ENCODE assay signal across 9 cellular contexts in genomic region chr2:179991344-179991743, GRCh38. TPM values are rescaled to one million over a fixed set of nuclear protein-coding genes. Genes with fewer than 3 reads are reported as not detected.
A peak's percentile ranks its signal among the peaks of the same experiment; 100 is the strongest.
DNase-seq lines count a peak whose midpoint lies in the region; ATAC-seq and TF ChIP-seq lines count a peak whose summit lies in the region.
"Had no signal": no experiment of that assay in that cellular context is flagged by ENCODE, and none has a peak within 500 bp of the region (broad histone marks: within the 10 kb centered on the region; RNA-seq: fewer than 3 reads in every experiment).

No MANE protein-coding gene starts in this region.

- H3K9me3 Mint-ChIP-seq in activated T-helper 1 cell treated with anti-CD3 and anti-CD28 coated beads, Interleukin-12 subunit alpha, Interleukin-12 subunit beta, Interleukin-2, Interleukin-4 antibody, amounts not matched to agents 30 ng/mL and 10 ng/mL and 1 ng/mL, durations not matched to agents 14 hours and 24 hours and 36 hours: no peaks in the 10 kb centered on the region

- no peak overlapping the region for H3K56ac ChIP-seq in IMR-90 (ENCODE audit: extremely low read depth, insufficient read depth, low read length)

- H4K91ac ChIP-seq in IMR-90 (ENCODE audit: insufficient read depth, low read depth, low read length): no peak overlapping the region

- no peaks in the 10 kb centered on the region for H3K27me3 ChIP-seq in IMR-90 (ENCODE audit: control insufficient read depth, insufficient read depth, low read length)
- no peaks in the 10 kb centered on the region for H3K27me3 ChIP-seq in brain microvascular endothelial cell (replicated peaks)
- H3K27me3 ChIP-seq in ovary: no peaks in the 10 kb centered on the region
- no peaks in the 10 kb centered on the region for H3K27me3 ChIP-seq in testis

- no peak overlapping the region for H3K27ac Mint-ChIP-seq in activated T-helper 1 cell treated with anti-CD3 and anti-CD28 coated beads, Interleukin-12 subunit alpha, Interleukin-12 subunit beta, Interleukin-2, Interleukin-4 antibody, amounts not matched to agents 30 ng/mL and 10 ng/mL and 1 ng/mL, durations not matched to agents 14 hours and 24 hours and 36 hours

- H3K4me1 ChIP-seq in IMR-90 (ENCODE audit: control insufficient read depth, insufficient read depth, low read length) (no peaks in the 10 kb centered on the region), ovary (ENCODE audit: insufficient read depth) (no peaks in the 10 kb centered on the region), testis (peaks cover 7% of the 10 kb centered on the region)

- no peak overlapping the region for H3K9ac ChIP-seq in IMR-90 (ENCODE audit: low read depth, low read length)

- intact Hi-C loops in IMR-90 (cut with micrococcal nuclease): no loop called here
- intact Hi-C loops in ovary (cut with DNase I): no loop called here
- intact Hi-C loops in activated T-helper 1 cell treated with anti-CD3 and anti-CD28 coated beads, Interleukin-12 subunit alpha, Interleukin-12 subunit beta, Interleukin-2, Interleukin-4 antibody, amounts not matched to agents 30 ng/mL and 10 ng/mL and 1 ng/mL, durations not matched to agents 14 hours and 24 hours and 36 hours (cut with micrococcal nuclease): no loop called here
- intact Hi-C loops in testis (cut with DNase I; ENCODE audit: low total_unique reads): no loop called here
- intact Hi-C loops in left colon (cut with DNase I, micrococcal nuclease): no loop called here

- H3K18ac ChIP-seq in IMR-90 (ENCODE audit: low read depth, low read length): no peak overlapping the region

- CTCF ChIA-PET in GM10248 (lab: Yijun Ruan, JAX): interaction anchor here (0.8 to 1.6 kb wide), 6 partner anchors 9 to 44 kb away, joined by 3 to 5 read pairs (median 4); no protein-coding TSS in a partner anchor
- CTCF ChIA-PET in IMR-90 (lab: Yijun Ruan, JAX): no interaction called here

- no peak overlapping the region for H4K5ac ChIP-seq in IMR-90 (ENCODE audit: low read depth, low read length)

- H3K4ac ChIP-seq in IMR-90 (ENCODE audit: low read depth, low read length): no peak overlapping the region

- H2AK5ac ChIP-seq in IMR-90 (ENCODE audit: low read depth, low read length): no peak overlapping the region

- BruUV-seq in IMR-90 (replicated peaks; lab: Mats Ljungman, UMichigan): no TSS peak

- H3K27me3 Mint-ChIP-seq in activated T-helper 1 cell treated with anti-CD3 and anti-CD28 coated beads, Interleukin-12 subunit alpha, Interleukin-12 subunit beta, Interleukin-2, Interleukin-4 antibody, amounts not matched to agents 30 ng/mL and 10 ng/mL and 1 ng/mL, durations not matched to agents 14 hours and 24 hours and 36 hours (ENCODE audit: insufficient read depth): no peaks in the 10 kb centered on the region

- peaks cover 20 to 22% of the 10 kb centered on the region in 2 experiments for H3K79me1 ChIP-seq in IMR-90 (ENCODE audit: low read depth in 1 of 2, low read length in 2 of 2)

- no peak overlapping the region for H3K14ac ChIP-seq in IMR-90 (replicated peaks; ENCODE audit: low read depth, low read length)

- TF ChIP-seq CTCF in AG10803 (conservative IDR thresholded peaks at IDR 0.05; ENCODE audit: low read length) (peak; percentile 37), GM10248 (IDR thresholded peaks at IDR 0.05; ENCODE audit: control extremely low read depth, extremely low read depth, low read depth, missing control alignments) (peak; percentile 20), IMR-90 (conservative IDR thresholded peaks at IDR 0.05; ENCODE audit: low read depth, low read length) (peak; percentile 13; the same call in 1 of the 2 replicates), brain microvascular endothelial cell (IDR thresholded peaks at IDR 0.05; ENCODE audit: low read depth, low read length, missing control alignments) (peak; percentile 54), ovary (IDR thresholded peaks at IDR 0.05) (no peak), testis (IDR thresholded peaks at IDR 0.05) (no peak)

- TF ChIP-seq EP300 in ovary (IDR thresholded peaks at IDR 0.05): no peak

- 0 out of 2 replicates have a peak, but pooled peaks have one; percentile 4 for TF ChIP-seq RAD21 in IMR-90 (IDR thresholded peaks at IDR 0.05; ENCODE audit: low read length)

- TF ChIP-seq POLR2A in IMR-90 (IDR thresholded peaks at IDR 0.05; ENCODE audit: low read depth, low read length): no peak
- TF ChIP-seq POLR2A in ovary (IDR thresholded peaks at IDR 0.05): no peak
- no peak for TF ChIP-seq POLR2A in testis (IDR thresholded peaks at IDR 0.05)

- H3K4me3 ChIP-seq in AG10803 (ENCODE audit: low read length) (no peak overlapping the region), IMR-90 (ENCODE audit: insufficient read depth, low read depth, low read length) (no peak overlapping the region), brain microvascular endothelial cell (ENCODE audit: low read depth, low read length) (no peak overlapping the region), ovary (no peak overlapping the region), testis (no peak overlapping the region)

- H2AK9ac ChIP-seq in IMR-90 (replicated peaks; ENCODE audit: low read depth, low read length, poor library complexity): no peak overlapping the region

- no peak overlapping the region for H2BK15ac ChIP-seq in IMR-90 (ENCODE audit: low read depth, low read length)

- no peak overlapping the region for H3K4me3 Mint-ChIP-seq in activated T-helper 1 cell treated with anti-CD3 and anti-CD28 coated beads, Interleukin-12 subunit alpha, Interleukin-12 subunit beta, Interleukin-2, Interleukin-4 antibody, amounts not matched to agents 30 ng/mL and 10 ng/mL and 1 ng/mL, durations not matched to agents 14 hours and 24 hours and 36 hours

- H4K8ac ChIP-seq in IMR-90 (ENCODE audit: low read depth in 2 of 2, low read length in 2 of 2): no peak overlapping the region

- no peak overlapping the region for H2AFZ ChIP-seq in IMR-90 (replicated peaks; ENCODE audit: low read length, poor library complexity)

- H2BK20ac ChIP-seq in IMR-90 (ENCODE audit: low read depth, low read length): no peak overlapping the region

- no peak overlapping the region for H2BK5ac ChIP-seq in IMR-90 (ENCODE audit: low read depth, low read length, poor library complexity, severe bottlenecking)

- dilution Hi-C loops in IMR-90 (cut with HindIII; ENCODE audit: low sequenced_read_pairs, unreplicated experiment): no loop called here

- H3K27ac ChIP-seq in IMR-90 (ENCODE audit: insufficient read depth, low read length) (no peak overlapping the region), brain microvascular endothelial cell (no peak overlapping the region), ovary (no peak overlapping the region), testis (no peak overlapping the region)

- H4K20me1 ChIP-seq in IMR-90 (ENCODE audit: insufficient read depth, low read length): peaks cover 10% of the 10 kb centered on the region; the same call in 1 of the 2 replicates

- POLR2A ChIA-PET in GM10248 (lab: Yijun Ruan, JAX): no interaction called here
- POLR2A ChIA-PET in IMR-90 (lab: Charles Lee; ENCODE audit: unreplicated experiment): no interaction called here

- peak; percentile 9 for DNase-seq in AG10803 (ENCODE audit: low read depth)
- DNase-seq in GM10248 (ENCODE audit: extremely low spot score): no peak
- no peak for DNase-seq in IMR-90
- DNase-seq in brain microvascular endothelial cell: peak; percentile 4
- DNase-seq in ovary: no peak
- DNase-seq in activated T-helper 1 cell treated with anti-CD3 and anti-CD28 coated beads, Interleukin-12 subunit alpha, Interleukin-12 subunit beta, Interleukin-2, Interleukin-4 antibody, amounts not matched to agents 30 ng/mL and 10 ng/mL and 1 ng/mL, durations not matched to agents 14 hours and 24 hours and 36 hours (ENCODE audit: low spot score): no peak
- no peak for DNase-seq in testis
- DNase-seq in left colon: no peak
- DNase-seq: aorta had no signal

- WGBS in IMR-90 (ENCODE audit: extremely low coverage in 2 of 2, insufficient read length in 1 of 2), 2 experiments: no CpG with 5 or more reads among the region's 4 CpGs
- 89 to 93% (median 90%) methylated on average over 4 of the region's 4 CpGs for WGBS in ovary, 3 donors
- WGBS in testis, 2 donors: 84 to 91% methylated on average over 4 of the region's 4 CpGs

- H3K4me1 Mint-ChIP-seq in activated T-helper 1 cell treated with anti-CD3 and anti-CD28 coated beads, Interleukin-12 subunit alpha, Interleukin-12 subunit beta, Interleukin-2, Interleukin-4 antibody, amounts not matched to agents 30 ng/mL and 10 ng/mL and 1 ng/mL, durations not matched to agents 14 hours and 24 hours and 36 hours (ENCODE audit: low read depth): peaks cover 29% of the 10 kb centered on the region

- no peak for ATAC-seq in IMR-90 (ENCODE audit: low read depth)
- no peak for ATAC-seq in left colon

- no peak overlapping the region for H3K4me2 ChIP-seq in IMR-90 (ENCODE audit: low read depth, low read length)

- peaks cover 10% of the 10 kb centered on the region for H3K36me3 ChIP-seq in IMR-90 (ENCODE audit: control insufficient read depth, insufficient read depth, low read length)
- peaks cover 10% of the 10 kb centered on the region for H3K36me3 ChIP-seq in brain microvascular endothelial cell (replicated peaks)
- H3K36me3 ChIP-seq in ovary: no peaks in the 10 kb centered on the region
- H3K36me3 ChIP-seq in testis (ENCODE audit: low read depth, missing control alignments): no peaks in the 10 kb centered on the region

- H2BK120ac ChIP-seq in IMR-90 (ENCODE audit: low read depth, low read length): no peak overlapping the region

- peaks cover 23% of the 10 kb centered on the region for H3K36me3 Mint-ChIP-seq in activated T-helper 1 cell treated with anti-CD3 and anti-CD28 coated beads, Interleukin-12 subunit alpha, Interleukin-12 subunit beta, Interleukin-2, Interleukin-4 antibody, amounts not matched to agents 30 ng/mL and 10 ng/mL and 1 ng/mL, durations not matched to agents 14 hours and 24 hours and 36 hours (ENCODE audit: low read depth)

- H3K9me1 ChIP-seq in IMR-90 (ENCODE audit: insufficient read depth, low read length): peaks cover 3% of the 10 kb centered on the region; the same call in 1 of the 2 replicates

- in situ Hi-C loops in IMR-90 (cut with MboI; ENCODE audit: low sequenced_read_pairs): no loop called here
- in situ Hi-C loops in brain microvascular endothelial cell (cut with HindIII; ENCODE audit: low pct_ligation_motif_present, low sequenced_read_pairs): no loop called here

- H3K9me3 ChIP-seq in IMR-90 (ENCODE audit: control insufficient read depth, insufficient read depth, low read length): no peaks in the 10 kb centered on the region
- no peaks in the 10 kb centered on the region for H3K9me3 ChIP-seq in ovary
- no peaks in the 10 kb centered on the region for H3K9me3 ChIP-seq in testis

- H3K23ac ChIP-seq in IMR-90 (ENCODE audit: low read depth, low read length): no peak overlapping the region

RNA-seq across cellular contexts. Expression of gene CWC22, which starts 15.8 kb away (rescaled TPM):
- 17.9 and 21.1 TPM in 2 replicates for total RNA-seq in IMR-90 (2012; rRNA removed)
- 3.5 and 4.5 TPM in 2 replicates for polyA plus RNA-seq in IMR-90 (2012; rRNA removed)
- 0.32 and 0.71 TPM in 2 replicates for polyA plus RNA-seq in IMR-90 (2012; cell fraction: cytosol; rRNA removed)
- polyA plus RNA-seq in IMR-90 (2012; cell fraction: nucleus; rRNA removed; ENCODE audit: low replicate concordance): 0.60 and 5.3 TPM in 2 replicates
- total RNA-seq in ovary: 10 to 100 TPM; 16.0 to 25.2 (median 20.8) TPM
- 10 to 100 TPM; 14.9 to 16.6 TPM for polyA plus RNA-seq in ovary
- total RNA-seq in activated T-helper 1 cell treated with anti-CD3 and anti-CD28 coated beads, Interleukin-12 subunit alpha, Interleukin-12 subunit beta, Interleukin-2, Interleukin-4 antibody, amounts not matched to agents 30 ng/mL and 10 ng/mL and 1 ng/mL, durations not matched to agents 14 hours and 24 hours and 36 hours: 29.6 and 30.9 TPM in 2 replicates
- total RNA-seq in testis: 10 to 100 TPM; 20.1 to 21.6 TPM
- polyA plus RNA-seq in testis (ENCODE audit: insufficient read depth, low read depth, low replicate concordance): 4.4 TPM
- 10 to 100 TPM; 12.3 to 13.7 TPM for total RNA-seq in left colon

Comparison
In these comparisons a context has a peak if more than half of its experiments do, and no peak if none do; other contexts are left out.
1. DNase-seq: peak in AG10803 (single experiment) and brain microvascular endothelial cell (single experiment); none in GM10248 (single experiment), IMR-90 (single experiment), ovary (0 of 5), activated T-helper 1 cell treated with anti-CD3 and anti-CD28 coated beads, Interleukin-12 subunit alpha, Interleukin-12 subunit beta, Interleukin-2, Interleukin-4 antibody, amounts not matched to agents 30 ng/mL and 10 ng/mL and 1 ng/mL, durations not matched to agents 14 hours and 24 hours and 36 hours (single experiment), testis (single experiment) and left colon (0 of 2).
2. CTCF ChIP-seq: peak in AG10803 (single experiment), GM10248 (single experiment), IMR-90 (single experiment) and brain microvascular endothelial cell (single experiment); none in ovary (0 of 3) and testis (0 of 3).